In genomic region chr5:157959355-157959754, GRCh38 we compare ENCODE assay signal across 18 cellular contexts.
A peak's percentile ranks its signal among the peaks of the same experiment; 100 is the strongest.
DNase-seq lines count a peak whose midpoint lies in the region; TF ChIP-seq lines count a peak whose summit lies in the region.
"Had no signal": no experiment of that assay in that cellular context is flagged by ENCODE, and none has a peak within 500 bp of the region (broad histone marks: within the 10 kb centered on the region; RNA-seq: fewer than 3 reads in every experiment).

No MANE protein-coding gene starts in this region.

- H3K9me3 ChIP-seq in BE2C = no peaks in the 10 kb centered on the region
- H3K9me3 ChIP-seq: SJSA1 had no signal

- H3K27me3 ChIP-seq in BE2C = no peaks in the 10 kb centered on the region
- H3K27me3 ChIP-seq: SJSA1 had no signal

- no peaks in the 10 kb centered on the region for H3K36me3 ChIP-seq in BE2C
- H3K36me3 ChIP-seq: SJSA1 had no signal

- H3K27ac ChIP-seq in caudate nucleus (ENCODE audit: low read depth, low read length) = no peak overlapping the region
- H3K27ac ChIP-seq: PC-9, SJSA1 had no signal

- peaks cover 42% of the 10 kb centered on the region for H3K4me1 ChIP-seq in BE2C
- H3K4me1 ChIP-seq: SJSA1 had no signal

- peak; percentile 75 for TF ChIP-seq EP300 in Ishikawa (IDR thresholded peaks at IDR 0.05; ENCODE audit: borderline replicate concordance)

- H3K4me3 ChIP-seq in BE2C (ENCODE audit: low read depth, low read length) = no peak overlapping the region
- H3K4me3 ChIP-seq: PC-9, SJSA1 had no signal

- peak; percentile 29 for DNase-seq in BE2C
- DNase-seq in NCI-H748 (lab: John Stamatoyannopoulos, UW; ENCODE audit: unreplicated experiment) = peak; percentile 41
- DNase-seq in kidney tubule cell (ENCODE audit: low spot score) = peak; percentile 52
- DNase-seq in CD1c-positive myeloid dendritic cell (ENCODE audit: extremely low spot score) = no peak
- DNase-seq in T-helper 2 cell = no peak
- no peak for DNase-seq in caudate nucleus (lab: John Stamatoyannopoulos, UW)
- DNase-seq: Calu3; DND-41; KBM-7; NCI-H187; NCI-H2107; NCI-H526 treated with DMSO at 0.1 percent for 48 hours; NK-92 treated with Interleukin-12 subunit alpha and Interleukin-12 subunit beta, amount 100 ng/mL, for 24 hours; PC-9; Right ventricle myocardium superior; T-cell had no signal

- TF ChIP-seq CTCF in BE2C (IDR thresholded peaks at IDR 0.05; ENCODE audit: low read depth, low read length) = no peak

- no peak for TF ChIP-seq RAD21 in Ishikawa (IDR thresholded peaks at IDR 0.05; ENCODE audit: low read depth)

TF ChIP-seq in Ishikawa, 13 proteins besides CTCF, POLR2A, EP300 and RAD21:
- TF ChIP-seq CREB1 (IDR thresholded peaks at IDR 0.05; ENCODE audit: low read depth) = no peak
- TF ChIP-seq FOXM1 (IDR thresholded peaks at IDR 0.05; ENCODE audit: borderline replicate concordance, low read depth) = peak; percentile 61; the same call in 1 of the 2 replicates
- peak; percentile 63 for TF ChIP-seq NFIC (IDR thresholded peaks at IDR 0.05)
- no peak for TF ChIP-seq USF1 (IDR thresholded peaks at IDR 0.05)
- TF ChIP-seq TCF12 (IDR thresholded peaks at IDR 0.05; ENCODE audit: low read depth) = peak; percentile 75
- peak; percentile 30; the same call in 1 of the 2 replicates for TF ChIP-seq TEAD4 (IDR thresholded peaks at IDR 0.05)

Comparison
In these comparisons a context has a peak if more than half of its experiments do, and no peak if none do; other contexts are left out.
1. DNase-seq: peak in BE2C (single experiment), NCI-H748 (single experiment) and kidney tubule cell (single experiment); none in CD1c-positive myeloid dendritic cell (single experiment), T-helper 2 cell (0 of 5) and caudate nucleus (0 of 61).